Comparison of ENCODE assay signal across 1 cellular context in genomic region chr3:194950906-194951628, GRCh38.
TF ChIP-seq lines count a peak whose summit lies in the region.

No MANE protein-coding gene starts in this region.

TF ChIP-seq in HepG2, 621 proteins besides CTCF, POLR2A, EP300 and RAD21 (continued from another document):
- TF ChIP-seq RARA (CRISPR knock-in tag; IDR thresholded peaks at IDR 0.05): peak; percentile 65
- TF ChIP-seq ZNF329 (CRISPR knock-in tag; IDR thresholded peaks at IDR 0.05; ENCODE audit: low read depth): no peak
- no peak for TF ChIP-seq CENPBD1 (CRISPR knock-in tag; IDR thresholded peaks at IDR 0.05; ENCODE audit: borderline replicate concordance, low read depth)
- TF ChIP-seq GATAD2A (CRISPR knock-in tag; IDR thresholded peaks at IDR 0.05): 0 out of 2 replicates have a peak, but pooled peaks have one; percentile 16
- TF ChIP-seq FOXP4 (CRISPR knock-in tag; IDR thresholded peaks at IDR 0.05): 0 out of 2 replicates have a peak, but pooled peaks have one; percentile 40
- no peak for TF ChIP-seq TCF12 (IDR thresholded peaks at IDR 0.05)
- no peak for TF ChIP-seq TCF12 (CRISPR knock-in tag; IDR thresholded peaks at IDR 0.05)
- no peak for TF ChIP-seq ZBTB49 (CRISPR knock-in tag; IDR thresholded peaks at IDR 0.05; ENCODE audit: borderline replicate concordance)
- TF ChIP-seq FOXA3 (CRISPR knock-in tag; IDR thresholded peaks at IDR 0.05): peak; percentile 30; the same call in 1 of the 2 replicates
- TF ChIP-seq BCL6 (CRISPR knock-in tag; IDR thresholded peaks at IDR 0.05): peak; percentile 88
- no peak for TF ChIP-seq CAMTA2 (CRISPR knock-in tag; IDR thresholded peaks at IDR 0.05; ENCODE audit: borderline replicate concordance)
- TF ChIP-seq ZBTB26 (CRISPR knock-in tag; IDR thresholded peaks at IDR 0.05; ENCODE audit: borderline replicate concordance): peak; percentile 97
- no peak for TF ChIP-seq FOXP1 (IDR thresholded peaks at IDR 0.05)
- peak; percentile 58 for TF ChIP-seq FOXP1 (CRISPR knock-in tag; IDR thresholded peaks at IDR 0.05)
- TF ChIP-seq HDAC6 (IDR thresholded peaks at IDR 0.05; ENCODE audit: low read depth, low read length): no peak
- TF ChIP-seq MAFF (IDR thresholded peaks at IDR 0.05; ENCODE audit: low read depth, low read length): no peak
- TF ChIP-seq ZBTB43 (CRISPR knock-in tag; conservative IDR thresholded peaks at IDR 0.05): 0 out of 2 replicates have a peak, but pooled peaks have one; percentile 46
- TF ChIP-seq TAF1 (CRISPR knock-in tag; IDR thresholded peaks at IDR 0.05): no peak
- no peak for TF ChIP-seq SMARCE1 (IDR thresholded peaks at IDR 0.05; ENCODE audit: borderline replicate concordance)
- TF ChIP-seq MYNN (CRISPR knock-in tag; IDR thresholded peaks at IDR 0.05; ENCODE audit: low read depth): no peak
- TF ChIP-seq SOX6 (IDR thresholded peaks at IDR 0.05): no peak
- peak; percentile 53; the same call in 1 of the 2 replicates for TF ChIP-seq SOX6 (CRISPR knock-in tag; IDR thresholded peaks at IDR 0.05)
- no peak for TF ChIP-seq PLSCR1 (CRISPR knock-in tag; IDR thresholded peaks at IDR 0.05; ENCODE audit: borderline replicate concordance)
- TF ChIP-seq IKZF5 (CRISPR knock-in tag; IDR thresholded peaks at IDR 0.05): no peak
- no peak for TF ChIP-seq ZNF431 (CRISPR knock-in tag; IDR thresholded peaks at IDR 0.05; ENCODE audit: borderline replicate concordance, low read depth)
- TF ChIP-seq RXRB (CRISPR knock-in tag; IDR thresholded peaks at IDR 0.05; ENCODE audit: borderline replicate concordance): 0 out of 2 replicates have a peak, but pooled peaks have one; percentile 25
- TF ChIP-seq TRAFD1 (CRISPR knock-in tag; IDR thresholded peaks at IDR 0.05; ENCODE audit: borderline replicate concordance): no peak
- TF ChIP-seq ZNF367 (CRISPR knock-in tag; IDR thresholded peaks at IDR 0.05; ENCODE audit: borderline replicate concordance): no peak
- peak; percentile 40; the same call in 1 of the 2 replicates for TF ChIP-seq PATZ1 (CRISPR knock-in tag; IDR thresholded peaks at IDR 0.05)
- TF ChIP-seq HNF4A (CRISPR knock-in tag; IDR thresholded peaks at IDR 0.05): peak; percentile 42; the same call in 1 of the 2 replicates
- no peak for TF ChIP-seq NPAS2 (CRISPR knock-in tag; IDR thresholded peaks at IDR 0.05; ENCODE audit: borderline replicate concordance)
- TF ChIP-seq ZKSCAN8 (CRISPR knock-in tag; IDR thresholded peaks at IDR 0.05; ENCODE audit: borderline replicate concordance): no peak
- 0 out of 2 replicates have a peak, but pooled peaks have one; percentile 17 for TF ChIP-seq ARID5B (CRISPR knock-in tag; IDR thresholded peaks at IDR 0.05)
- no peak for TF ChIP-seq KAT2B (IDR thresholded peaks at IDR 0.05; ENCODE audit: borderline replicate concordance, low read depth, low read length)
- peak; percentile 45; the same call in 1 of the 2 replicates for TF ChIP-seq SOX5 (CRISPR knock-in tag; IDR thresholded peaks at IDR 0.05; ENCODE audit: borderline replicate concordance)
